Comparison of ENCODE assay signal across 14 cellular contexts in genomic region chrX:103565752-103566151, GRCh38. TPM values are rescaled to one million over a fixed set of nuclear protein-coding genes. Genes with fewer than 3 reads are reported as not detected.
DNase-seq lines count a peak whose midpoint lies in the region; ATAC-seq lines count a peak whose summit lies in the region.
"Had no signal": no experiment of that assay in that cellular context is flagged by ENCODE, and none has a peak within 500 bp of the region (broad histone marks: within the 10 kb centered on the region; RNA-seq: fewer than 3 reads in every experiment).

No MANE protein-coding gene starts in this region.

- no peak overlapping the region for H3K27ac Mint-ChIP-seq in activated CD4-positive, alpha-beta T cell treated with anti-CD3 and anti-CD28 coated beads, Interleukin-2, amount 10 ng/mL, durations not matched to agents 7 days and 5 days
- H3K27ac Mint-ChIP-seq: B cell had no signal

- H3K36me3 Mint-ChIP-seq in activated CD4-positive, alpha-beta T cell treated with anti-CD3 and anti-CD28 coated beads, Interleukin-2, amount 10 ng/mL, durations not matched to agents 7 days and 5 days (ENCODE audit: low read depth): no peaks in the 10 kb centered on the region

- no peaks in the 10 kb centered on the region for H3K9me3 Mint-ChIP-seq in activated CD4-positive, alpha-beta T cell treated with anti-CD3 and anti-CD28 coated beads, Interleukin-2, amount 10 ng/mL, durations not matched to agents 7 days and 5 days

- ATAC-seq in GM19463 (IDR thresholded peaks at IDR 0.05; ENCODE audit: unreplicated experiment): peak; percentile 50
- no peak for ATAC-seq in HG03280 (IDR thresholded peaks at IDR 0.05; ENCODE audit: unreplicated experiment)

- POLR2A ChIA-PET in activated CD4-positive, alpha-beta T cell treated with anti-CD3 and anti-CD28 coated beads, Interleukin-2, amount 10 ng/mL, durations not matched to agents 7 days and 5 days (lab: Charles Lee): no interaction called here

- DNase-seq in AG08395 (ENCODE audit: low spot score) (peak; percentile 56), NCI-H226 (peak; percentile 70), fibroblast of peridontal ligament (ENCODE audit: extremely low read depth) (peak; percentile 61), NCI-H748 treated with DMSO at 0.1 percent for 48 hours (lab: John Stamatoyannopoulos, UW) (no peak)
- no peak for DNase-seq in activated naive CD4-positive, alpha-beta T cell treated with Interleukin-2 at 50 U/mL for 16 hours
- DNase-seq in activated CD4-positive, alpha-beta T cell treated with anti-CD3 and anti-CD28 coated beads, Interleukin-2, amount 10 ng/mL, durations not matched to agents 7 days and 5 days: no peak
- DNase-seq: activated CD4-positive, alpha-beta T cell treated with anti-CD3 and anti-CD28 coated beads for 1 hour; activated T-cell treated with anti-CD3 and anti-CD28 coated beads, Interleukin-2, amount 50 U/mL, for 48 hours; esophagus squamous epithelium; NCI-H69; stimulated activated CD4-positive, alpha-beta T cell treated with anti-CD3 and anti-CD28 coated beads, Interleukin-12 subunit alpha, Interleukin-12 subunit beta, amount 100 ng/mL, for 4 hours had no signal

- no peaks in the 10 kb centered on the region for H3K4me1 Mint-ChIP-seq in activated CD4-positive, alpha-beta T cell treated with anti-CD3 and anti-CD28 coated beads, Interleukin-2, amount 10 ng/mL, durations not matched to agents 7 days and 5 days

- CTCF ChIA-PET in activated CD4-positive, alpha-beta T cell treated with anti-CD3 and anti-CD28 coated beads, Interleukin-2, amount 10 ng/mL, durations not matched to agents 7 days and 5 days (lab: Charles Lee): interaction anchor here (0.6 kb wide), 2 partner anchors 102 to 1942 kb away, joined by 3 read pairs; no protein-coding TSS in a partner anchor

- peaks cover 8% of the 10 kb centered on the region for H3K27me3 Mint-ChIP-seq in activated CD4-positive, alpha-beta T cell treated with anti-CD3 and anti-CD28 coated beads, Interleukin-2, amount 10 ng/mL, durations not matched to agents 7 days and 5 days
- H3K27me3 Mint-ChIP-seq: B cell had no signal

- H3K4me3 Mint-ChIP-seq in activated CD4-positive, alpha-beta T cell treated with anti-CD3 and anti-CD28 coated beads, Interleukin-2, amount 10 ng/mL, durations not matched to agents 7 days and 5 days: no peak overlapping the region
- H3K4me3 Mint-ChIP-seq: B cell had no signal

RNA-seq across cellular contexts. Expression of gene TCEAL4, which starts 19.6 kb away (rescaled TPM):
- 1 to 10 TPM; 4.9 to 5.1 TPM for total RNA-seq in activated CD4-positive, alpha-beta T cell treated with anti-CD3 and anti-CD28 coated beads, Interleukin-2, amount 10 ng/mL, durations not matched to agents 7 days and 5 days

RNA-seq across cellular contexts. Expression of gene TCEAL3, which starts 42.0 kb away (rescaled TPM):
- total RNA-seq in activated CD4-positive, alpha-beta T cell treated with anti-CD3 and anti-CD28 coated beads, Interleukin-2, amount 10 ng/mL, durations not matched to agents 7 days and 5 days: 1 to 10 TPM; 2.1 to 4.0 TPM

RNA-seq across cellular contexts. Expression of gene RAB40A, which starts 46.5 kb away (rescaled TPM):
- total RNA-seq in activated CD4-positive, alpha-beta T cell treated with anti-CD3 and anti-CD28 coated beads, Interleukin-2, amount 10 ng/mL, durations not matched to agents 7 days and 5 days: under 1 TPM; 0.10 to 0.12 TPM

Comparison
In these comparisons a context has a peak if more than half of its experiments do, and no peak if none do; other contexts are left out.
1. DNase-seq: peak in AG08395 (single experiment), NCI-H226 (single experiment) and fibroblast of peridontal ligament (single experiment); none in activated naive CD4-positive, alpha-beta T cell treated with Interleukin-2 at 50 U/mL for 16 hours (single experiment), NCI-H748 treated with DMSO at 0.1 percent for 48 hours (single experiment) and activated CD4-positive, alpha-beta T cell treated with anti-CD3 and anti-CD28 coated beads, Interleukin-2, amount 10 ng/mL, durations not matched to agents 7 days and 5 days (single experiment).